ENCODE assay signal across 17 cellular contexts in the genomic region with DNA sequence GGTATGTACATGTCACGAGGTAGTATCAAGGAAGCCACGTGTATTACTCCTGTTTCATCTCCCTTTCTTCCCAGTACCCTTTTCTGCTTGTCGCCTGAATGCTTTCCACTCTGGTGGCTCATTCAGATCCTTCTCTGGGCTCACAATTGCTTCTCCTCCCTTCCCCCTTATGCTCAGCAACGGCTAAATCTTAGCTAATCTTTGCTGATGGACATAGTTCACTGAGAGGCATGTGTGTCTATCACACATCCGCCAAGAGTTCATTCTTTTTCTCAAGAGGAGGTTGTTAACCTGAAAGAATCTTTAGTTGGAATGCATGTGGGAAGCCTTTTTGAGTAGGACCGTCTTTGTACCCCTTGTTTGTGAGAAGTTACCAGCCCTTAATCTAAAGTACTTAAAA. TPM values are rescaled to one million over a fixed set of nuclear protein-coding genes. Genes with fewer than 3 reads are reported as not detected.
DNase-seq lines count a peak whose midpoint lies in the region; ATAC-seq and TF ChIP-seq lines count a peak whose summit lies in the region.
"Had no signal": no experiment of that assay in that cellular context is flagged by ENCODE, and none has a peak within 500 bp of the region (broad histone marks: within the 10 kb centered on the region; RNA-seq: fewer than 3 reads in every experiment).

No MANE protein-coding gene starts in this region.

- H3K9ac ChIP-seq in subcutaneous abdominal adipose tissue (ENCODE audit: low read length in 5 of 5) = peak overlapping the region in 1 of 5 donors; percentile 17
- H3K9ac ChIP-seq: KMS-11 had no signal

- H3K4me3 Mint-ChIP-seq in HFFc6 (no peak overlapping the region), mesothelial cell of epicardium (no peak overlapping the region)
- H3K4me3 Mint-ChIP-seq in activated T-helper 17 cell treated with anti-CD3 and anti-CD28 coated beads, Interleukin-2, amount 50 U/mL, for 72 hours = no peak overlapping the region

- TF ChIP-seq CTCF in HFFc6 (IDR thresholded peaks at IDR 0.05) (no peak), mesothelial cell of epicardium (IDR thresholded peaks at IDR 0.05; ENCODE audit: unreplicated experiment) (no peak)

- H3K4me1 ChIP-seq in subcutaneous abdominal adipose tissue (ENCODE audit: control insufficient read depth in 5 of 5, insufficient read depth in 5 of 5, low read length in 5 of 5) = peaks cover 0 to 17% (median 5%) of the 10 kb centered on the region in 5 donors

- H3K4me1 Mint-ChIP-seq in HFFc6 (ENCODE audit: low read depth) = peaks cover 33% of the 10 kb centered on the region
- H3K4me1 Mint-ChIP-seq in activated T-helper 17 cell treated with anti-CD3 and anti-CD28 coated beads, Interleukin-2, amount 50 U/mL, for 72 hours = peaks cover 5% of the 10 kb centered on the region
- H3K4me1 Mint-ChIP-seq in mesothelial cell of epicardium = peaks cover 13% of the 10 kb centered on the region

- no peaks in the 10 kb centered on the region for H3K27me3 Mint-ChIP-seq in HFFc6 (ENCODE audit: insufficient read depth)
- H3K27me3 Mint-ChIP-seq in activated T-helper 17 cell treated with anti-CD3 and anti-CD28 coated beads, Interleukin-2, amount 50 U/mL, for 72 hours = no peaks in the 10 kb centered on the region
- no peaks in the 10 kb centered on the region for H3K27me3 Mint-ChIP-seq in mesothelial cell of epicardium (ENCODE audit: low read depth)

- H3K27me3 ChIP-seq in subcutaneous abdominal adipose tissue (ENCODE audit: control insufficient read depth in 5 of 5, insufficient read depth in 4 of 5, low read length in 5 of 5) = no peaks in the 10 kb centered on the region
- H3K27me3 ChIP-seq: SJSA1 had no signal

- H3K4me3 ChIP-seq in subcutaneous abdominal adipose tissue (ENCODE audit: low read depth in 1 of 5, low read length in 5 of 5) = no peak overlapping the region
- H3K4me3 ChIP-seq: PC-9, SJSA1 had no signal

- H3K9me3 ChIP-seq in subcutaneous abdominal adipose tissue (ENCODE audit: control insufficient read depth in 5 of 5, low read length in 5 of 5) = no peaks in the 10 kb centered on the region
- H3K9me3 ChIP-seq: SJSA1 had no signal

- H3K9me3 Mint-ChIP-seq in HFFc6 (no peaks in the 10 kb centered on the region), mesothelial cell of epicardium (no peaks in the 10 kb centered on the region)
- no peaks in the 10 kb centered on the region for H3K9me3 Mint-ChIP-seq in activated T-helper 17 cell treated with anti-CD3 and anti-CD28 coated beads, Interleukin-2, amount 50 U/mL, for 72 hours

- no peak for ATAC-seq in activated T-helper 17 cell treated with anti-CD3 and anti-CD28 coated beads, Interleukin-2, amount 50 U/mL, for 72 hours (replicated peaks)
- ATAC-seq in HG02852 (IDR thresholded peaks at IDR 0.05; ENCODE audit: unreplicated experiment) = no peak

- H3K36me3 Mint-ChIP-seq in HFFc6 (ENCODE audit: low read depth) (peaks cover 27% of the 10 kb centered on the region; the same call in 1 of the 2 replicates), mesothelial cell of epicardium (peaks cover 46% of the 10 kb centered on the region)
- H3K36me3 Mint-ChIP-seq in activated T-helper 17 cell treated with anti-CD3 and anti-CD28 coated beads, Interleukin-2, amount 50 U/mL, for 72 hours (ENCODE audit: low read depth) = peaks cover 97% of the 10 kb centered on the region

- no peak for DNase-seq in HFFc6
- no peak for DNase-seq in mesothelial cell of epicardium (ENCODE audit: low spot score in 2 of 2, unreplicated experiment in 2 of 2)
- no peak for DNase-seq in hepatic stellate cell (ENCODE audit: low spot score)
- DNase-seq in stimulated activated CD4-positive, alpha-beta T cell treated with anti-CD3 and anti-CD28 coated beads, Interleukin-15, amount 100 ng/mL, for 24 hours = no peak
- DNase-seq: COR-L47, DMS153, NCI-H1048, NCI-H2081 treated with DMSO at 0.1 percent for 48 hours, NCI-H510A treated with DMSO at 0.1 percent for 48 hours, PC-9 had no signal

- peaks cover 23 to 79% (median 63%) of the 10 kb centered on the region in 5 donors for H3K36me3 ChIP-seq in subcutaneous abdominal adipose tissue (ENCODE audit: control insufficient read depth in 5 of 5, insufficient read depth in 5 of 5, low read length in 5 of 5)

- H3K27ac ChIP-seq in subcutaneous abdominal adipose tissue (ENCODE audit: low read depth, low read length) = peak overlapping the region; percentile 21
- H3K27ac ChIP-seq: KMS-11, PC-9, SJSA1 had no signal

- H3K27ac Mint-ChIP-seq in HFFc6 = peak overlapping the region; percentile 28; the same call in 1 of the 2 replicates
- peak overlapping the region; percentile 6 for H3K27ac Mint-ChIP-seq in activated T-helper 17 cell treated with anti-CD3 and anti-CD28 coated beads, Interleukin-2, amount 50 U/mL, for 72 hours
- H3K27ac Mint-ChIP-seq in mesothelial cell of epicardium = peak overlapping the region; percentile 6

RNA-seq across cellular contexts. Expression of a gene that starts 25.8 kb away (rescaled TPM):
- total RNA-seq in HFFc6 (2021; fragmentation: NEBNext Ultra II Directional; extraction: Animal tissue kit (Norgen Biotek cat#: 25700)) = 1 to 10 TPM; 1.3 to 1.9 (median 1.6) TPM
- total RNA-seq in activated T-helper 17 cell treated with anti-CD3 and anti-CD28 coated beads, Interleukin-2, amount 50 U/mL, for 72 hours = 1 to 10 TPM in 1 of 2 donors, under 1 TPM in 1; 0.32 to 2.0 TPM
- 4.9 to 6.4 TPM (median 6.3 TPM) in 3 replicates for total RNA-seq in mesothelial cell of epicardium

RNA-seq across cellular contexts. Expression of a gene that starts 26.0 kb away (rescaled TPM):
- 100 to 1,000 TPM; 261 to 304 (median 270) TPM for total RNA-seq in HFFc6 (2021; fragmentation: NEBNext Ultra II Directional; extraction: Animal tissue kit (Norgen Biotek cat#: 25700))
- total RNA-seq in activated T-helper 17 cell treated with anti-CD3 and anti-CD28 coated beads, Interleukin-2, amount 50 U/mL, for 72 hours = 100 to 1,000 TPM; 112 to 178 TPM
- 142 to 151 TPM (median 146 TPM) in 3 replicates for total RNA-seq in mesothelial cell of epicardium

RNA-seq across cellular contexts. Expression of a gene that starts 56.5 kb away (rescaled TPM):
- total RNA-seq in HFFc6 (2021; fragmentation: NEBNext Ultra II Directional; extraction: Animal tissue kit (Norgen Biotek cat#: 25700)) = not detected
- not detected for total RNA-seq in activated T-helper 17 cell treated with anti-CD3 and anti-CD28 coated beads, Interleukin-2, amount 50 U/mL, for 72 hours
- not detected in 3 replicates for total RNA-seq in mesothelial cell of epicardium
- total RNA-seq: H4, M059J, PC-9, SJSA1 had no signal
